ENCODE assay signal across 27 cellular contexts in the genomic region with DNA sequence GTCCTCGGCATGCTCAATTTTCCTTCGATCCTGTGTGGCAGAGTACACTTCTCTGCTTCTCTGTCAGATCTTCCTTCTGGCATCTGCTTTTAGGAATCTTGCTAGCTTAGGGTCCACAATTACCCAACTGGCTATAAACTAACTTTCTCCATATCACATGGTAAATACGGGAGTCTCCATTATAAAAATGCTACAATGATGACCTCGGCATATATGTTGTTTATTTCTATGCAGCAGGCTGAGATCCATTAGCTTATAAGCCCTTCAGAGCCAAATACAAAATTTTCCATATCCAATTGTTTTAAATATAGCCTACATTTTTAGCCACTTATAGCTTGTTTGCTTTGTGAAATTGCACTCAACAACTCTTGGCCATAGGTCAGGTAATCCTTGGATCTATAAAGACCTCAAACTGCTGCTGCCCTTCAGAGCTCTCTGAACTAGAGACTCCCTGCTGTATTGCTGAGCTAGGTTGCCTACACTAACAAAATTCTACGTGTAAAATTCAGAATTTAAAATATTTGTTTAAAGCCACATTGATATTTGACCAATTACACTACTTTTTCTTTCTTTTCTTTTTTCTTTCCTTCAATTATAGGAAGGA.
"Had no signal": no experiment of that assay in that cellular context is flagged by ENCODE, and none has a peak within 500 bp of the region (broad histone marks: within the 10 kb centered on the region; RNA-seq: fewer than 3 reads in every experiment).

No MANE protein-coding gene starts in this region.

- ATAC-seq: activated T-cell treated with anti-CD3 and anti-CD28 coated beads, Interleukin-2, amount 50 U/mL, for 4 hours; Panc1; Right ventricle myocardium inferior; T-cell had no signal

- FAIRE-seq: TTC549 had no signal

- DNase-seq: activated B cell treated with CpG ODN at 0.5 μM for 24 hours; activated CD4-positive, alpha-beta T cell treated with anti-CD3 and anti-CD28 coated beads for 1 hour; activated CD4-positive, alpha-beta T cell treated with anti-CD3 and anti-CD28 coated beads, Interleukin-2, amount 10 ng/mL, durations not matched to agents 24 days and 14 days; activated CD4-positive, alpha-beta T cell treated with anti-CD3 and anti-CD28 coated beads, Interleukin-2, amount 50 U/mL, for 48 hours; activated CD8-positive, alpha-beta memory T cell treated with anti-CD3 and anti-CD28 coated beads for 24 hours; activated gamma-delta T cell; activated naive CD4-positive, alpha-beta T cell treated with anti-CD3 and anti-CD28 coated beads, Interleukin-2, amount 10 ng/mL, durations not matched to agents 7 days and 5 days; activated naive CD8-positive, alpha-beta T cell treated with anti-CD3 and anti-CD28 coated beads, Interleukin-2, amount 10 ng/mL, durations not matched to agents 7 days and 5 days; activated T-cell treated with anti-CD3 and anti-CD28 coated beads, Interleukin-2, amount 50 U/mL, for 4 hours; adrenal gland; anterior cingulate cortex; caudate nucleus; colonic mucosa; KG1; NCI-H1048; NCI-H1436; NCI-H1694 treated with DMSO at 0.1 percent for 48 hours; NCI-H2029 treated with DMSO at 0.1 percent for 48 hours; NCI-H226; NCI-H526; RPMI8226; T-cell; T-helper 2 cell; T1000 had no signal
